Comparison of ENCODE assay signal across 8 cellular contexts in the genomic region with DNA sequence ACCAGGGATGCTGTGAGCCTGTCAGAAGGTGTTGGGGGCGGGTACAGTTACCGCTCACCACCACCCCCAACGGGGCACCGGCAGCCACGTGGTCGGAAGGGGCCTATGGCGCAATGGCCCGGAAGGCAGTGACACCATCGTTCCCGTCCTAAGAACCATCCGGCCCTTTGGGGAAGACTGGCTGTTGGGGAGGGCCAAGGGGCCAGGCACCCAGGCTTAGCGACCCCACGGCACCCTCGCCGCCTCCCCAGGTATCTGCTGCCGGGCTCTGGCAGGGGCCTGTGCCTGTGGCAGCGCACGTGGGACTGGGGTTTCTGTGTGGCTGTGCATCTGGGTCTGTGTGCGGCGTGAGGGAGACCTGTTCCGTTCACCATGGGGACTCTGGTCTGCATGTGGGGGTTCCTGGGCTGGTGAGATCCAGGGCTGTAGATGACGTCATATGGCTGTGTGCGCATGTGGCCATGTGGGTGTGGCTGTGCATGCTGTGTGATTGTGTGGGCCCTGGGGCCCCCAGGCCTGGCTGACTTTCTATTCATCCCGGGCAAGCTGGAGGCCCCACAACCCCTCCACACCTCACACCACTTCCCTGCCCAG. TPM values are rescaled to one million over a fixed set of nuclear protein-coding genes. Genes with fewer than 3 reads are reported as not detected.
DNase-seq lines count a peak whose midpoint lies in the region; ATAC-seq lines count a peak whose summit lies in the region.

No MANE protein-coding gene starts in this region.

- H3K27ac ChIP-seq in esophagus (ENCODE audit: low read depth in 2 of 2, low read length in 1 of 2) = peak overlapping the region; percentile 11 to 18

- H3K36me3 ChIP-seq in esophagus (ENCODE audit: control insufficient read depth in 2 of 2, insufficient read depth in 2 of 2, low read length in 1 of 2) = no peaks in the 10 kb centered on the region

- H3K4me3 ChIP-seq in esophagus (ENCODE audit: low read depth in 1 of 2, low read length in 2 of 2) = peak overlapping the region in 1 of 2 donors; percentile 18

- ATAC-seq in GM19351 (IDR thresholded peaks at IDR 0.05; ENCODE audit: unreplicated experiment) = peak; percentile 83
- peak; percentile 59 for ATAC-seq in HG03520 (IDR thresholded peaks at IDR 0.05; ENCODE audit: unreplicated experiment)

- 65 to 75% methylated on average over 24 of the region's 24 CpGs for WGBS in esophagus, 2 donors

- DNase-seq in activated CD4-positive, alpha-beta T cell treated with anti-CD3 and anti-CD28 coated beads, Interleukin-2, amount 50 U/mL, for 1 hour = peak; percentile 77
- peak; percentile 86 to 87 for DNase-seq in stimulated activated CD4-positive, alpha-beta T cell treated with anti-CD3 and anti-CD28 coated beads, Interleukin-2, amount 100 ng/mL, for 24 hours
- DNase-seq in NCI-H774 (lab: John Stamatoyannopoulos, UW) = no peak
- DNase-seq in dedifferentiated amniotic fluid mesenchymal stem cell (ENCODE audit: extremely low spot score) = no peak
- DNase-seq in midbrain (lab: John Stamatoyannopoulos, UW) = no peak

- H3K9me3 ChIP-seq in esophagus (ENCODE audit: control insufficient read depth in 2 of 2, insufficient read depth in 1 of 2, low read depth in 1 of 2, low read length in 1 of 2) = no peaks in the 10 kb centered on the region

- H3K27me3 ChIP-seq in esophagus (ENCODE audit: control insufficient read depth in 1 of 2, insufficient read depth in 2 of 2, low read length in 2 of 2) = no peaks in the 10 kb centered on the region

- H3K4me1 ChIP-seq in esophagus (ENCODE audit: control insufficient read depth in 2 of 2, insufficient read depth in 2 of 2, low read length in 1 of 2) = peaks cover 0 to 11% of the 10 kb centered on the region in 2 donors

RNA-seq across cellular contexts. Expression of a gene that starts 0.7 kb away (rescaled TPM):
- under 1 TPM; 0.22 to 0.63 TPM for polyA plus RNA-seq in esophagus

RNA-seq across cellular contexts. Expression of a gene that starts 19.4 kb away (rescaled TPM):
- 1 to 10 TPM in 1 of 2 donors, under 1 TPM in 1; 0.54 to 1.0 TPM for polyA plus RNA-seq in esophagus

RNA-seq across cellular contexts. Expression of a gene that starts 23.4 kb away (rescaled TPM):
- polyA plus RNA-seq in esophagus = 10 to 100 TPM; 29.7 to 39.3 TPM

Comparison
In these comparisons a context has a peak if more than half of its experiments do, and no peak if none do; other contexts are left out.
1. DNase-seq: peak in activated CD4-positive, alpha-beta T cell treated with anti-CD3 and anti-CD28 coated beads, Interleukin-2, amount 50 U/mL, for 1 hour (single experiment) and stimulated activated CD4-positive, alpha-beta T cell treated with anti-CD3 and anti-CD28 coated beads, Interleukin-2, amount 100 ng/mL, for 24 hours (2 of 2); none in NCI-H774 (single experiment), dedifferentiated amniotic fluid mesenchymal stem cell (single experiment) and midbrain (single experiment).